Comparison of ENCODE assay signal across 1 cellular context in the genomic region with DNA sequence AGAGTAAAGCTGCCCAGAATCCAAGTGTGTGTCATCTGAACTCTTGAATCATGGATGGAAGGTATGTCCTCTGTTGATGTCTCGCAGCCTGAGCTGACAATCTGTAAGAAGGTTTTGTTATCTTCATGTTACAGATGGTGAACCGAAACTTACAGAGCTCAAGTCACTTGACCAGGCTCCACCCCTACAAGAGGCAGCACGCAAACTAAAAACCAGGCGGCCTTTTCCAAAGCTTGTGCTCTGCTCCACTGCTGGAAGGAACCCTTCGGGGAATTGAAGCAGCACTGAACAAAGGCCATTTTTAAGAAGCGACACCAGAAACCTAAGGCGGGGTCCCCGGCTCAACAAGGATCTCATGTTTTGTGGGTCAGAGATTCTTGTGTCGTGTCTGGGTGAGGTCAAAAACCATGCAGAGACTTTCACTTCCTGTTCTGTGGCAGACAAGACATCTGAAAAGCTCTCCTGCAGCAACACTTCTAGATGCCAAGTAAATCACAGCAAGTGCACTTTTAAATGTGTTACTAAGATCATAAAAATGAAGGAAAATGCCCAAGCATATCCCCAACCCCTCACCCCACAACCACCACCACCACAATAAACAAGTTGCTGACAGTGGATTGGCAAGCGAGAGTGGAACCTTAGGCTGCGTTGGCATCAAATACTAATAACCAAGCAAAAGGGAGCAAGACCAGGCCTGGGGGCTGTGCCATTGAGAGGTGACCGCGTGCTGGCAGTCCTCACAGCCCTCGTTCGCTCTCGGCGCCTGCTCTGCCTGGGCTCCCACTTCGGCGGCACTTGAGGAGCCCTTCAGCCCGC.
TF ChIP-seq lines count a peak whose summit lies in the region.

No MANE protein-coding gene starts in this region.

TF ChIP-seq in K562, 482 proteins besides CTCF, POLR2A, EP300 and RAD21 (continued from another document and continues in another):
- TF ChIP-seq, protein P1, sequence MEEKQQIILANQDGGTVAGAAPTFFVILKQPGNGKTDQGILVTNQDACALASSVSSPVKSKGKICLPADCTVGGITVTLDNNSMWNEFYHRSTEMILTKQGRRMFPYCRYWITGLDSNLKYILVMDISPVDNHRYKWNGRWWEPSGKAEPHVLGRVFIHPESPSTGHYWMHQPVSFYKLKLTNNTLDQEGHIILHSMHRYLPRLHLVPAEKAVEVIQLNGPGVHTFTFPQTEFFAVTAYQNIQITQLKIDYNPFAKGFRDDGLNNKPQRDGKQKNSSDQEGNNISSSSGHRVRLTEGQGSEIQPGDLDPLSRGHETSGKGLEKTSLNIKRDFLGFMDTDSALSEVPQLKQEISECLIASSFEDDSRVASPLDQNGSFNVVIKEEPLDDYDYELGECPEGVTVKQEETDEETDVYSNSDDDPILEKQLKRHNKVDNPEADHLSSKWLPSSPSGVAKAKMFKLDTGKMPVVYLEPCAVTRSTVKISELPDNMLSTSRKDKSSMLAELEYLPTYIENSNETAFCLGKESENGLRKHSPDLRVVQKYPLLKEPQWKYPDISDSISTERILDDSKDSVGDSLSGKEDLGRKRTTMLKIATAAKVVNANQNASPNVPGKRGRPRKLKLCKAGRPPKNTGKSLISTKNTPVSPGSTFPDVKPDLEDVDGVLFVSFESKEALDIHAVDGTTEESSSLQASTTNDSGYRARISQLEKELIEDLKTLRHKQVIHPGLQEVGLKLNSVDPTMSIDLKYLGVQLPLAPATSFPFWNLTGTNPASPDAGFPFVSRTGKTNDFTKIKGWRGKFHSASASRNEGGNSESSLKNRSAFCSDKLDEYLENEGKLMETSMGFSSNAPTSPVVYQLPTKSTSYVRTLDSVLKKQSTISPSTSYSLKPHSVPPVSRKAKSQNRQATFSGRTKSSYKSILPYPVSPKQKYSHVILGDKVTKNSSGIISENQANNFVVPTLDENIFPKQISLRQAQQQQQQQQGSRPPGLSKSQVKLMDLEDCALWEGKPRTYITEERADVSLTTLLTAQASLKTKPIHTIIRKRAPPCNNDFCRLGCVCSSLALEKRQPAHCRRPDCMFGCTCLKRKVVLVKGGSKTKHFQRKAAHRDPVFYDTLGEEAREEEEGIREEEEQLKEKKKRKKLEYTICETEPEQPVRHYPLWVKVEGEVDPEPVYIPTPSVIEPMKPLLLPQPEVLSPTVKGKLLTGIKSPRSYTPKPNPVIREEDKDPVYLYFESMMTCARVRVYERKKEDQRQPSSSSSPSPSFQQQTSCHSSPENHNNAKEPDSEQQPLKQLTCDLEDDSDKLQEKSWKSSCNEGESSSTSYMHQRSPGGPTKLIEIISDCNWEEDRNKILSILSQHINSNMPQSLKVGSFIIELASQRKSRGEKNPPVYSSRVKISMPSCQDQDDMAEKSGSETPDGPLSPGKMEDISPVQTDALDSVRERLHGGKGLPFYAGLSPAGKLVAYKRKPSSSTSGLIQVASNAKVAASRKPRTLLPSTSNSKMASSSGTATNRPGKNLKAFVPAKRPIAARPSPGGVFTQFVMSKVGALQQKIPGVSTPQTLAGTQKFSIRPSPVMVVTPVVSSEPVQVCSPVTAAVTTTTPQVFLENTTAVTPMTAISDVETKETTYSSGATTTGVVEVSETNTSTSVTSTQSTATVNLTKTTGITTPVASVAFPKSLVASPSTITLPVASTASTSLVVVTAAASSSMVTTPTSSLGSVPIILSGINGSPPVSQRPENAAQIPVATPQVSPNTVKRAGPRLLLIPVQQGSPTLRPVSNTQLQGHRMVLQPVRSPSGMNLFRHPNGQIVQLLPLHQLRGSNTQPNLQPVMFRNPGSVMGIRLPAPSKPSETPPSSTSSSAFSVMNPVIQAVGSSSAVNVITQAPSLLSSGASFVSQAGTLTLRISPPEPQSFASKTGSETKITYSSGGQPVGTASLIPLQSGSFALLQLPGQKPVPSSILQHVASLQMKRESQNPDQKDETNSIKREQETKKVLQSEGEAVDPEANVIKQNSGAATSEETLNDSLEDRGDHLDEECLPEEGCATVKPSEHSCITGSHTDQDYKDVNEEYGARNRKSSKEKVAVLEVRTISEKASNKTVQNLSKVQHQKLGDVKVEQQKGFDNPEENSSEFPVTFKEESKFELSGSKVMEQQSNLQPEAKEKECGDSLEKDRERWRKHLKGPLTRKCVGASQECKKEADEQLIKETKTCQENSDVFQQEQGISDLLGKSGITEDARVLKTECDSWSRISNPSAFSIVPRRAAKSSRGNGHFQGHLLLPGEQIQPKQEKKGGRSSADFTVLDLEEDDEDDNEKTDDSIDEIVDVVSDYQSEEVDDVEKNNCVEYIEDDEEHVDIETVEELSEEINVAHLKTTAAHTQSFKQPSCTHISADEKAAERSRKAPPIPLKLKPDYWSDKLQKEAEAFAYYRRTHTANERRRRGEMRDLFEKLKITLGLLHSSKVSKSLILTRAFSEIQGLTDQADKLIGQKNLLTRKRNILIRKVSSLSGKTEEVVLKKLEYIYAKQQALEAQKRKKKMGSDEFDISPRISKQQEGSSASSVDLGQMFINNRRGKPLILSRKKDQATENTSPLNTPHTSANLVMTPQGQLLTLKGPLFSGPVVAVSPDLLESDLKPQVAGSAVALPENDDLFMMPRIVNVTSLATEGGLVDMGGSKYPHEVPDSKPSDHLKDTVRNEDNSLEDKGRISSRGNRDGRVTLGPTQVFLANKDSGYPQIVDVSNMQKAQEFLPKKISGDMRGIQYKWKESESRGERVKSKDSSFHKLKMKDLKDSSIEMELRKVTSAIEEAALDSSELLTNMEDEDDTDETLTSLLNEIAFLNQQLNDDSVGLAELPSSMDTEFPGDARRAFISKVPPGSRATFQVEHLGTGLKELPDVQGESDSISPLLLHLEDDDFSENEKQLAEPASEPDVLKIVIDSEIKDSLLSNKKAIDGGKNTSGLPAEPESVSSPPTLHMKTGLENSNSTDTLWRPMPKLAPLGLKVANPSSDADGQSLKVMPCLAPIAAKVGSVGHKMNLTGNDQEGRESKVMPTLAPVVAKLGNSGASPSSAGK (IDR thresholded peaks at IDR 0.05): peak; percentile 83
- TF ChIP-seq ZNF79 (CRISPR knock-in tag; IDR thresholded peaks at IDR 0.05; ENCODE audit: low read depth): no peak
- TF ChIP-seq, protein P2, sequence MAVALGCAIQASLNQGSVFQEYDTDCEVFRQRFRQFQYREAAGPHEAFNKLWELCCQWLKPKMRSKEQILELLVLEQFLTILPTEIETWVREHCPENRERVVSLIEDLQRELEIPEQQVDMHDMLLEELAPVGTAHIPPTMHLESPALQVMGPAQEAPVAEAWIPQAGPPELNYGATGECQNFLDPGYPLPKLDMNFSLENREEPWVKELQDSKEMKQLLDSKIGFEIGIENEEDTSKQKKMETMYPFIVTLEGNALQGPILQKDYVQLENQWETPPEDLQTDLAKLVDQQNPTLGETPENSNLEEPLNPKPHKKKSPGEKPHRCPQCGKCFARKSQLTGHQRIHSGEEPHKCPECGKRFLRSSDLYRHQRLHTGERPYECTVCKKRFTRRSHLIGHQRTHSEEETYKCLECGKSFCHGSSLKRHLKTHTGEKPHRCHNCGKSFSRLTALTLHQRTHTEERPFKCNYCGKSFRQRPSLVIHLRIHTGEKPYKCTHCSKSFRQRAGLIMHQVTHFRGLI (CRISPR knock-in tag; IDR thresholded peaks at IDR 0.05): no peak
- peak; percentile 23; the same call in 1 of the 2 replicates for TF ChIP-seq RBFOX2 (IDR thresholded peaks at IDR 0.05; ENCODE audit: low read depth, low read length)
- TF ChIP-seq ZKSCAN8 (CRISPR knock-in tag; IDR thresholded peaks at IDR 0.05): no peak
- peak in 1 of 2 experiments; percentile 53; a peak in 1 of 4 replicates for TF ChIP-seq TBL1XR1 (IDR thresholded peaks at IDR 0.05; ENCODE audit: low read length in 2 of 2)
- no peak for TF ChIP-seq ARID2 (IDR thresholded peaks at IDR 0.05)
- TF ChIP-seq NFE2L1 (tag; IDR thresholded peaks at IDR 0.05; ENCODE audit: borderline replicate concordance, low read depth): no peak
- no peak for TF ChIP-seq ZNF121 (CRISPR knock-in tag; conservative IDR thresholded peaks at IDR 0.05)
- peak; percentile 89 for TF ChIP-seq DMBX1 (CRISPR knock-in tag; IDR thresholded peaks at IDR 0.05; ENCODE audit: borderline replicate concordance)
- TF ChIP-seq, protein P3, sequence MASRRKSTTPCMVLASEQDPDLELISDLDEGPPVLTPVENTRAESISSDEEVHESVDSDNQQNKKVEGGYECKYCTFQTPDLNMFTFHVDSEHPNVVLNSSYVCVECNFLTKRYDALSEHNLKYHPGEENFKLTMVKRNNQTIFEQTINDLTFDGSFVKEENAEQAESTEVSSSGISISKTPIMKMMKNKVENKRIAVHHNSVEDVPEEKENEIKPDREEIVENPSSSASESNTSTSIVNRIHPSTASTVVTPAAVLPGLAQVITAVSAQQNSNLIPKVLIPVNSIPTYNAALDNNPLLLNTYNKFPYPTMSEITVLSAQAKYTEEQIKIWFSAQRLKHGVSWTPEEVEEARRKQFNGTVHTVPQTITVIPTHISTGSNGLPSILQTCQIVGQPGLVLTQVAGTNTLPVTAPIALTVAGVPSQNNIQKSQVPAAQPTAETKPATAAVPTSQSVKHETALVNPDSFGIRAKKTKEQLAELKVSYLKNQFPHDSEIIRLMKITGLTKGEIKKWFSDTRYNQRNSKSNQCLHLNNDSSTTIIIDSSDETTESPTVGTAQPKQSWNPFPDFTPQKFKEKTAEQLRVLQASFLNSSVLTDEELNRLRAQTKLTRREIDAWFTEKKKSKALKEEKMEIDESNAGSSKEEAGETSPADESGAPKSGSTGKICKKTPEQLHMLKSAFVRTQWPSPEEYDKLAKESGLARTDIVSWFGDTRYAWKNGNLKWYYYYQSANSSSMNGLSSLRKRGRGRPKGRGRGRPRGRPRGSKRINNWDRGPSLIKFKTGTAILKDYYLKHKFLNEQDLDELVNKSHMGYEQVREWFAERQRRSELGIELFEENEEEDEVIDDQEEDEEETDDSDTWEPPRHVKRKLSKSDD (conservative IDR thresholded peaks at IDR 0.05; ENCODE audit: low read length): no peak
- peak; percentile 17; the same call in 1 of the 2 replicates for TF ChIP-seq NFIC (IDR thresholded peaks at IDR 0.05)
- no peak for TF ChIP-seq ZNF282 (CRISPR knock-in tag; IDR thresholded peaks at IDR 0.05)
- no peak for TF ChIP-seq ZNF146 (CRISPR knock-in tag; IDR thresholded peaks at IDR 0.05; ENCODE audit: unreplicated experiment)
- TF ChIP-seq, protein P4, sequence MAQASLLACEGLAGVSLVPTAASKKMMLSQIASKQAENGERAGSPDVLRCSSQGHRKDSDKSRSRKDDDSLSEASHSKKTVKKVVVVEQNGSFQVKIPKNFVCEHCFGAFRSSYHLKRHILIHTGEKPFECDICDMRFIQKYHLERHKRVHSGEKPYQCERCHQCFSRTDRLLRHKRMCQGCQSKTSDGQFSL (CRISPR knock-in tag; IDR thresholded peaks at IDR 0.05): no peak
- TF ChIP-seq, protein P4 (tag; IDR thresholded peaks at IDR 0.05): 0 out of 4 replicates have a peak, but pooled peaks of 1 of the 2 experiments have one; percentile 36
- no peak for TF ChIP-seq CBX8 (IDR thresholded peaks at IDR 0.05; ENCODE audit: borderline replicate concordance, extremely low read depth, low read depth, low read length, poor library complexity, severe bottlenecking)
- TF ChIP-seq STAT5B (CRISPR knock-in tag; IDR thresholded peaks at IDR 0.05): no peak
- TF ChIP-seq BACH1 (tag; IDR thresholded peaks at IDR 0.05): no peak
- no peak for TF ChIP-seq PPARD (CRISPR knock-in tag; IDR thresholded peaks at IDR 0.05)
- TF ChIP-seq, protein P5, sequence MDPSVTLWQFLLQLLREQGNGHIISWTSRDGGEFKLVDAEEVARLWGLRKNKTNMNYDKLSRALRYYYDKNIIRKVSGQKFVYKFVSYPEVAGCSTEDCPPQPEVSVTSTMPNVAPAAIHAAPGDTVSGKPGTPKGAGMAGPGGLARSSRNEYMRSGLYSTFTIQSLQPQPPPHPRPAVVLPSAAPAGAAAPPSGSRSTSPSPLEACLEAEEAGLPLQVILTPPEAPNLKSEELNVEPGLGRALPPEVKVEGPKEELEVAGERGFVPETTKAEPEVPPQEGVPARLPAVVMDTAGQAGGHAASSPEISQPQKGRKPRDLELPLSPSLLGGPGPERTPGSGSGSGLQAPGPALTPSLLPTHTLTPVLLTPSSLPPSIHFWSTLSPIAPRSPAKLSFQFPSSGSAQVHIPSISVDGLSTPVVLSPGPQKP (CRISPR knock-in tag; IDR thresholded peaks at IDR 0.05): no peak
- TF ChIP-seq, protein P6, sequence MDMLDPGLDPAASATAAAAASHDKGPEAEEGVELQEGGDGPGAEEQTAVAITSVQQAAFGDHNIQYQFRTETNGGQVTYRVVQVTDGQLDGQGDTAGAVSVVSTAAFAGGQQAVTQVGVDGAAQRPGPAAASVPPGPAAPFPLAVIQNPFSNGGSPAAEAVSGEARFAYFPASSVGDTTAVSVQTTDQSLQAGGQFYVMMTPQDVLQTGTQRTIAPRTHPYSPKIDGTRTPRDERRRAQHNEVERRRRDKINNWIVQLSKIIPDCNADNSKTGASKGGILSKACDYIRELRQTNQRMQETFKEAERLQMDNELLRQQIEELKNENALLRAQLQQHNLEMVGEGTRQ (CRISPR knock-in tag; IDR thresholded peaks at IDR 0.05): no peak
- no peak for TF ChIP-seq BRD9 (IDR thresholded peaks at IDR 0.05; ENCODE audit: low read depth, partially characterized antibody)
- no peak for TF ChIP-seq ZBTB1 (CRISPR knock-in tag; IDR thresholded peaks at IDR 0.05; ENCODE audit: borderline replicate concordance, low read depth)
- TF ChIP-seq TARDBP (IDR thresholded peaks at IDR 0.05): no peak
- TF ChIP-seq ZNF174 (CRISPR knock-in tag; IDR thresholded peaks at IDR 0.05): no peak
- TF ChIP-seq ZC3H11A (IDR thresholded peaks at IDR 0.05; ENCODE audit: low read depth, low read length): 0 out of 2 replicates have a peak, but pooled peaks have one; percentile 34
- TF ChIP-seq, protein P7, sequence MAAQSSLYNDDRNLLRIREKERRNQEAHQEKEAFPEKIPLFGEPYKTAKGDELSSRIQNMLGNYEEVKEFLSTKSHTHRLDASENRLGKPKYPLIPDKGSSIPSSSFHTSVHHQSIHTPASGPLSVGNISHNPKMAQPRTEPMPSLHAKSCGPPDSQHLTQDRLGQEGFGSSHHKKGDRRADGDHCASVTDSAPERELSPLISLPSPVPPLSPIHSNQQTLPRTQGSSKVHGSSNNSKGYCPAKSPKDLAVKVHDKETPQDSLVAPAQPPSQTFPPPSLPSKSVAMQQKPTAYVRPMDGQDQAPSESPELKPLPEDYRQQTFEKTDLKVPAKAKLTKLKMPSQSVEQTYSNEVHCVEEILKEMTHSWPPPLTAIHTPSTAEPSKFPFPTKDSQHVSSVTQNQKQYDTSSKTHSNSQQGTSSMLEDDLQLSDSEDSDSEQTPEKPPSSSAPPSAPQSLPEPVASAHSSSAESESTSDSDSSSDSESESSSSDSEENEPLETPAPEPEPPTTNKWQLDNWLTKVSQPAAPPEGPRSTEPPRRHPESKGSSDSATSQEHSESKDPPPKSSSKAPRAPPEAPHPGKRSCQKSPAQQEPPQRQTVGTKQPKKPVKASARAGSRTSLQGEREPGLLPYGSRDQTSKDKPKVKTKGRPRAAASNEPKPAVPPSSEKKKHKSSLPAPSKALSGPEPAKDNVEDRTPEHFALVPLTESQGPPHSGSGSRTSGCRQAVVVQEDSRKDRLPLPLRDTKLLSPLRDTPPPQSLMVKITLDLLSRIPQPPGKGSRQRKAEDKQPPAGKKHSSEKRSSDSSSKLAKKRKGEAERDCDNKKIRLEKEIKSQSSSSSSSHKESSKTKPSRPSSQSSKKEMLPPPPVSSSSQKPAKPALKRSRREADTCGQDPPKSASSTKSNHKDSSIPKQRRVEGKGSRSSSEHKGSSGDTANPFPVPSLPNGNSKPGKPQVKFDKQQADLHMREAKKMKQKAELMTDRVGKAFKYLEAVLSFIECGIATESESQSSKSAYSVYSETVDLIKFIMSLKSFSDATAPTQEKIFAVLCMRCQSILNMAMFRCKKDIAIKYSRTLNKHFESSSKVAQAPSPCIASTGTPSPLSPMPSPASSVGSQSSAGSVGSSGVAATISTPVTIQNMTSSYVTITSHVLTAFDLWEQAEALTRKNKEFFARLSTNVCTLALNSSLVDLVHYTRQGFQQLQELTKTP (IDR thresholded peaks at IDR 0.05; ENCODE audit: low read depth in 1 of 2, partially characterized antibody in 2 of 2): no peak
- no peak for TF ChIP-seq JUN (IDR thresholded peaks at IDR 0.05; ENCODE audit: borderline replicate concordance, low read depth, low read length)
- TF ChIP-seq JUN (CRISPR knock-in tag; IDR thresholded peaks at IDR 0.05; ENCODE audit: borderline replicate concordance): no peak
